In the genomic region with DNA sequence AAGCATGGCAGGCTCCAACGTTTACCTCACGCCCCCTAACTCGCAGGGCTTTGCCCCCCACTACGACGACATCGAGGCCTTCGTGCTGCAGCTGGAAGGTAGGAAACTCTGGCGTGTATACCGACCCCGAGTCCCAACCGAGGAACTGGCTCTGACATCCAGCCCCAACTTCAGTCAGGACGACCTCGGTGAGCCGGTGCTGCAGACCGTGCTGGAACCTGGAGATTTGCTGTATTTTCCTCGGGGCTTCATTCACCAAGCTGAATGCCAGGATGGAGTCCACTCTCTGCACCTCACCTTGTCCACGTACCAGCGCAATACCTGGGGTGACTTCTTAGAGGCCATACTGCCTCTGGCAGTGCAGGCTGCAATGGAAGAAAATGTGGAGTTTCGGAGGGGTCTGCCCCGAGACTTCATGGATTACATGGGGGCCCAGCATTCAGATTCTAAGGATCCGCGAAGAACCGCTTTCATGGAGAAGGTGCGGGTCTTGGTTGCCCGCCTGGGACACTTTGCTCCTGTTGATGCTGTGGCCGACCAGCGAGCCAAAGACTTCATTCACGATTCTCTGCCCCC, we compare ENCODE assay signal across 8 cellular contexts. TPM values are rescaled to one million over a fixed set of nuclear protein-coding genes. Genes with fewer than 3 reads are reported as not detected.
DNase-seq lines count a peak whose midpoint lies in the region; ATAC-seq lines count a peak whose summit lies in the region.

No MANE protein-coding gene starts in this region.

- H3K27me3 Mint-ChIP-seq in activated T-cell treated with anti-CD3 and anti-CD28 coated beads, Interleukin-2, amount 50 U/mL, for 72 hours (ENCODE audit: low read depth) = peaks cover 7% of the 10 kb centered on the region
- no peaks in the 10 kb centered on the region for H3K27me3 Mint-ChIP-seq in stimulated activated naive B cell treated with anti-CD40 and anti-IgM and Interleukin-4, amounts not matched to agents 10 μg/mL and 1 μg/mL and 100 μg/mL, for 72 hours

- peaks cover 3 to 9% of the 10 kb centered on the region in 2 donors for H3K36me3 Mint-ChIP-seq in activated T-cell treated with anti-CD3 and anti-CD28 coated beads, Interleukin-2, amount 50 U/mL, for 72 hours (ENCODE audit: insufficient read depth in 2 of 2)
- H3K36me3 Mint-ChIP-seq in stimulated activated naive B cell treated with anti-CD40 and anti-IgM and Interleukin-4, amounts not matched to agents 10 μg/mL and 1 μg/mL and 100 μg/mL, for 72 hours = peaks cover 12 to 30% of the 10 kb centered on the region in 2 donors

- no peak overlapping the region for H3K27ac Mint-ChIP-seq in activated T-cell treated with anti-CD3 and anti-CD28 coated beads, Interleukin-2, amount 50 U/mL, for 72 hours
- peak overlapping the region; percentile 59 for H3K27ac Mint-ChIP-seq in stimulated activated naive B cell treated with anti-CD40 and anti-IgM and Interleukin-4, amounts not matched to agents 10 μg/mL and 1 μg/mL and 100 μg/mL, for 72 hours

- no peaks in the 10 kb centered on the region for H3K9me3 Mint-ChIP-seq in activated T-cell treated with anti-CD3 and anti-CD28 coated beads, Interleukin-2, amount 50 U/mL, for 72 hours
- H3K9me3 Mint-ChIP-seq in stimulated activated naive B cell treated with anti-CD40 and anti-IgM and Interleukin-4, amounts not matched to agents 10 μg/mL and 1 μg/mL and 100 μg/mL, for 72 hours = no peaks in the 10 kb centered on the region

- H3K9me3 ChIP-seq in iPS-18c (ENCODE audit: control insufficient read depth, insufficient read depth, low read length) = no peaks in the 10 kb centered on the region

- DNase-seq in DMS53 (lab: John Stamatoyannopoulos, UW) (peak; percentile 28), DMS53 treated with DMSO at 0.1 percent for 48 hours (lab: John Stamatoyannopoulos, UW; ENCODE audit: unreplicated experiment) (no peak)
- DNase-seq in activated T-cell treated with anti-CD3 and anti-CD28 coated beads, Interleukin-2, amount 50 U/mL, for 72 hours = no peak
- DNase-seq in stimulated activated naive B cell treated with anti-CD40 and anti-IgM and Interleukin-4, amounts not matched to agents 10 μg/mL and 1 μg/mL and 100 μg/mL, for 72 hours = no peak
- no peak for DNase-seq in effector CD8-positive, alpha-beta T cell (lab: John Stamatoyannopoulos, UW)

- peaks cover 38% of the 10 kb centered on the region for H3K4me1 Mint-ChIP-seq in activated T-cell treated with anti-CD3 and anti-CD28 coated beads, Interleukin-2, amount 50 U/mL, for 72 hours (ENCODE audit: low read depth)
- peaks cover 19 to 36% of the 10 kb centered on the region in 2 donors for H3K4me1 Mint-ChIP-seq in stimulated activated naive B cell treated with anti-CD40 and anti-IgM and Interleukin-4, amounts not matched to agents 10 μg/mL and 1 μg/mL and 100 μg/mL, for 72 hours

- no peak for ATAC-seq in activated T-cell treated with anti-CD3 and anti-CD28 coated beads, Interleukin-2, amount 50 U/mL, for 72 hours (replicated peaks in 1 of 2)
- ATAC-seq in stimulated activated naive B cell treated with anti-CD40 and anti-IgM and Interleukin-4, amounts not matched to agents 10 μg/mL and 1 μg/mL and 100 μg/mL, for 72 hours (replicated peaks) = no peak
- no peak for ATAC-seq in HG03571 (IDR thresholded peaks at IDR 0.05; ENCODE audit: unreplicated experiment)
- ATAC-seq in HG02840 (IDR thresholded peaks at IDR 0.05; ENCODE audit: low FRiP score, unreplicated experiment) = no peak

- peak overlapping the region; percentile 88 to 95 for H3K4me3 Mint-ChIP-seq in activated T-cell treated with anti-CD3 and anti-CD28 coated beads, Interleukin-2, amount 50 U/mL, for 72 hours
- H3K4me3 Mint-ChIP-seq in stimulated activated naive B cell treated with anti-CD40 and anti-IgM and Interleukin-4, amounts not matched to agents 10 μg/mL and 1 μg/mL and 100 μg/mL, for 72 hours = peak overlapping the region; percentile 87 to 94

- H3K4me3 ChIP-seq in iPS-18c (ENCODE audit: insufficient read depth, low read depth, low read length) = peak overlapping the region; percentile 73

RNA-seq across cellular contexts. Expression of a gene that starts 1.3 kb away (rescaled TPM):
- total RNA-seq in activated T-cell treated with anti-CD3 and anti-CD28 coated beads, Interleukin-2, amount 50 U/mL, for 72 hours = 10 to 100 TPM; 12.1 to 13.3 TPM

RNA-seq across cellular contexts. Expression of a gene that starts 33.7 kb away (rescaled TPM):
- total RNA-seq in activated T-cell treated with anti-CD3 and anti-CD28 coated beads, Interleukin-2, amount 50 U/mL, for 72 hours = 10 to 100 TPM; 63.4 to 66.3 TPM

RNA-seq across cellular contexts. Expression of a gene that starts 44.9 kb away (rescaled TPM):
- total RNA-seq in activated T-cell treated with anti-CD3 and anti-CD28 coated beads, Interleukin-2, amount 50 U/mL, for 72 hours = 1 to 10 TPM; 1.1 to 3.4 TPM
